Comparison of ENCODE assay signal across 10 cellular contexts in genomic region chr21:39082656-39083376, GRCh38.
DNase-seq lines count a peak whose midpoint lies in the region; ATAC-seq, FAIRE-seq and TF ChIP-seq lines count a peak whose summit lies in the region.
"Had no signal": no experiment of that assay in that cellular context is flagged by ENCODE, and none has a peak within 500 bp of the region (broad histone marks: within the 10 kb centered on the region; RNA-seq: fewer than 3 reads in every experiment).

No MANE protein-coding gene starts in this region.

- no peak overlapping the region for H3K23ac ChIP-seq in H1 (ENCODE audit: insufficient read length)

- H3K9me3 Mint-ChIP-seq in GM23338: no peaks in the 10 kb centered on the region
- no peaks in the 10 kb centered on the region for H3K9me3 Mint-ChIP-seq in T-cell
- H3K9me3 Mint-ChIP-seq in CD8-positive, alpha-beta T cell: no peaks in the 10 kb centered on the region

- H3K4me3 ChIP-seq in GM23338: no peak overlapping the region
- H3K4me3 ChIP-seq in H1 (ENCODE audit: extremely low read depth in 1 of 4, insufficient read depth in 2 of 4, low read depth in 3 of 4, low read length in 4 of 4): no peak overlapping the region
- peak overlapping the region in 1 of 4 donors; percentile 1 for H3K4me3 ChIP-seq in pancreas
- no peak overlapping the region for H3K4me3 ChIP-seq in GM23248
- H3K4me3 ChIP-seq in CD8-positive, alpha-beta T cell (ENCODE audit: low read depth, low read length): no peak overlapping the region

- H3K18ac ChIP-seq in H1 (ENCODE audit: extremely low read depth, low read length): no peak overlapping the region; the same call in 1 of the 2 replicates

- H2BK5ac ChIP-seq in H1 (ENCODE audit: low read depth, low read length): no peak overlapping the region; the same call in 1 of the 2 replicates

- 64% methylated on average over 16 of the region's 24 CpGs; no CpG with 5 or more reads in 1 of the 2 experiments for WGBS in H1 (ENCODE audit: extremely low coverage in 1 of 2, insufficient coverage in 1 of 2, insufficient read length in 1 of 2, insufficient replicate concordance in 2 of 2, low coverage in 1 of 2, low lambda C conversion rate in 2 of 2, missing lambda C conversion rate in 1 of 2), 2 experiments
- 22 to 24% methylated on average over 24 of the region's 24 CpGs for WGBS in pancreas, 2 donors
- WGBS in GM23248 (ENCODE audit: low coverage in 1 of 2, low lambda C conversion rate in 2 of 2, missing lambda C conversion rate in 2 of 2), 2 experiments: 24 to 34% methylated on average over 16 to 23 of the region's 24 CpGs

- no peak overlapping the region for H2BK120ac ChIP-seq in H1 (replicated peaks; ENCODE audit: low read depth, low read length)

- H4K20me1 ChIP-seq in GM23338 (replicated peaks; ENCODE audit: insufficient read depth) (no peaks in the 10 kb centered on the region), H1 (replicated peaks in 1 of 2; ENCODE audit: control insufficient read depth in 1 of 2, insufficient read depth in 2 of 2, low read length in 2 of 2) (no peaks in the 10 kb centered on the region), GM23248 (ENCODE audit: insufficient read depth) (no peaks in the 10 kb centered on the region)

- no peak overlapping the region for H2BK12ac ChIP-seq in H1 (ENCODE audit: low read depth, low read length)

- DNase-seq in GM23338 (ENCODE audit: low spot score): peak; percentile 55
- DNase-seq in NCI-H2107 treated with DMSO at 0.1 percent for 48 hours (lab: John Stamatoyannopoulos, UW; ENCODE audit: unreplicated experiment): peak; percentile 58
- DNase-seq in H1 (ENCODE audit: low read depth in 1 of 2, low spot score in 2 of 2): no peak
- DNase-seq in pancreas: peak in 4 of 6 donors; percentile 36 to 81 (median 44)
- no peak for DNase-seq in GM19238 (ENCODE audit: insufficient read length, low spot score)
- DNase-seq in GM23248: no peak
- no peak for DNase-seq in T-cell
- no peak for DNase-seq in CD8-positive, alpha-beta T cell

- H3K27me3 Mint-ChIP-seq in GM23338 (ENCODE audit: insufficient read depth, low read depth, poor library complexity): peaks cover 10% of the 10 kb centered on the region
- peaks cover 0 to 13% of the 10 kb centered on the region in 2 donors for H3K27me3 Mint-ChIP-seq in T-cell
- peaks cover 7% of the 10 kb centered on the region for H3K27me3 Mint-ChIP-seq in CD8-positive, alpha-beta T cell (ENCODE audit: low read depth)

- peak in 1 of 2 experiments; percentile 67; a peak in 1 of 3 replicates for TF ChIP-seq EP300 in H1 (IDR thresholded peaks at IDR 0.05; ENCODE audit: borderline replicate concordance in 1 of 2, low read depth in 2 of 2, low read length in 2 of 2)

- no peak overlapping the region for H3K4me2 ChIP-seq in GM23338
- H3K4me2 ChIP-seq in H1 (ENCODE audit: insufficient read depth in 1 of 2, low read depth in 2 of 2, low read length in 2 of 2): peak overlapping the region; percentile 2 to 18; a peak in 3 of 4 replicates
- no peak overlapping the region for H3K4me2 ChIP-seq in GM23248 (ENCODE audit: unreplicated experiment)

- no peak overlapping the region for H3K56ac ChIP-seq in H1 (replicated peaks; ENCODE audit: insufficient read length, low read depth, low read length)

- H4K5ac ChIP-seq in H1 (ENCODE audit: insufficient read length, low read depth, low read length): no peak overlapping the region

- H3K79me1 ChIP-seq in H1 (ENCODE audit: low read depth, low read length): no peaks in the 10 kb centered on the region

- H2AK5ac ChIP-seq in H1 (ENCODE audit: low read depth, low read length): no peak overlapping the region

- no peak overlapping the region for H4K91ac ChIP-seq in H1 (replicated peaks; ENCODE audit: insufficient read length, low read length)

- H3K9me3 ChIP-seq in H1 (ENCODE audit: insufficient read depth in 2 of 2, low read depth in 1 of 2, low read length in 1 of 2) (no peaks in the 10 kb centered on the region), pancreas (no peaks in the 10 kb centered on the region), GM23248 (ENCODE audit: low read depth) (no peaks in the 10 kb centered on the region)
- no peaks in the 10 kb centered on the region for H3K9me3 ChIP-seq in CD8-positive, alpha-beta T cell (ENCODE audit: low read length)

- CTCF ChIA-PET in H1 (lab: Charles Lee; ENCODE audit: partially characterized antibody) (interaction anchor here (0.9 to 2.5 kb wide), 8 partner anchors 9 to 73 kb away, joined by 3 to 9 read pairs (median 5); no protein-coding TSS in a partner anchor), T-cell (lab: Charles Lee) (no interaction called here)
- CTCF ChIA-PET in CD8-positive, alpha-beta T cell (lab: Charles Lee): no interaction called here

- H2AFZ ChIP-seq in GM23338 (peak overlapping the region; percentile 69; the same call in 1 of the 2 replicates), H1 (ENCODE audit: low read length) (no peak overlapping the region), GM23248 (no peak overlapping the region)

- TF ChIP-seq CTCF in GM23338 (conservative IDR thresholded peaks at IDR 0.05; ENCODE audit: low read depth in 2 of 2) (no peak), H1 (IDR thresholded peaks at IDR 0.05; ENCODE audit: control extremely low read depth in 1 of 3, insufficient read depth in 1 of 3, low read depth in 1 of 3, low read length in 3 of 3) (peak in 2 of 3 experiments; percentile 6 to 13; a peak in 2 of 4 replicates), pancreas (IDR thresholded peaks at IDR 0.05) (no peak)
- no peak for TF ChIP-seq CTCF in CD8-positive, alpha-beta T cell (IDR thresholded peaks at IDR 0.05)

- H2BK15ac ChIP-seq in H1 (ENCODE audit: low read length): no peak overlapping the region

- no peaks in the 10 kb centered on the region for H3K36me3 Mint-ChIP-seq in GM23338 (ENCODE audit: low read depth)
- no peaks in the 10 kb centered on the region for H3K36me3 Mint-ChIP-seq in T-cell
- H3K36me3 Mint-ChIP-seq in CD8-positive, alpha-beta T cell: no peaks in the 10 kb centered on the region

- H3K27ac ChIP-seq in GM23338 (ENCODE audit: low read depth): no peak overlapping the region
- H3K27ac ChIP-seq in H1 (ENCODE audit: low read depth, low read length): no peak overlapping the region; the same call in 1 of the 2 replicates
- H3K27ac ChIP-seq in pancreas: no peak overlapping the region
- no peak overlapping the region for H3K27ac ChIP-seq in GM23248
- no peak overlapping the region for H3K27ac ChIP-seq in CD8-positive, alpha-beta T cell (ENCODE audit: low read depth, low read length)

- H3K9me2 ChIP-seq in GM23338 (ENCODE audit: insufficient read depth) (no peaks in the 10 kb centered on the region), GM23248 (ENCODE audit: insufficient read depth) (no peaks in the 10 kb centered on the region)

- H3K27me3 ChIP-seq in GM23338 (ENCODE audit: insufficient read depth) (no peaks in the 10 kb centered on the region), H1 (replicated peaks in 1 of 4; ENCODE audit: control insufficient read depth in 3 of 4, extremely low read depth in 1 of 4, insufficient read depth in 3 of 4, low read length in 3 of 4) (no peaks in the 10 kb centered on the region; a peak in 2 of 7 replicates), pancreas (peaks cover 0 to 5% (median 0%) of the 10 kb centered on the region in 4 donors), GM23248 (replicated peaks; ENCODE audit: insufficient read depth) (peaks cover 19% of the 10 kb centered on the region; the same call in 1 of the 2 replicates)
- no peaks in the 10 kb centered on the region for H3K27me3 ChIP-seq in CD8-positive, alpha-beta T cell (ENCODE audit: insufficient read depth, low read length)

- TF ChIP-seq POLR2A in H1 (IDR thresholded peaks at IDR 0.05; ENCODE audit: control extremely low read depth in 1 of 2, low read depth in 2 of 2, low read length in 2 of 2): no peak

- H3F3A ChIP-seq in GM23338 (replicated peaks; ENCODE audit: low read depth) (no peaks in the 10 kb centered on the region), GM23248 (ENCODE audit: insufficient read depth) (no peaks in the 10 kb centered on the region)

- in situ Hi-C loops in GM23248 (cut with MboI): no loop called here

- no peak overlapping the region for H2BK20ac ChIP-seq in H1 (ENCODE audit: low read length)

- H3K4me3 Mint-ChIP-seq in GM23338 (no peak overlapping the region), T-cell (no peak overlapping the region)
- H3K4me3 Mint-ChIP-seq in CD8-positive, alpha-beta T cell: no peak overlapping the region

- no peak overlapping the region for H3K14ac ChIP-seq in H1 (ENCODE audit: insufficient read length)

- H3K9ac ChIP-seq in H1 (replicated peaks in 1 of 4; ENCODE audit: extremely low read depth in 1 of 4, low read depth in 3 of 4, low read length in 3 of 4) (no peak overlapping the region), GM23248 (no peak overlapping the region)

- H3K23me2 ChIP-seq in H1 (ENCODE audit: low read depth, low read length): no peaks in the 10 kb centered on the region

- H3K4me1 ChIP-seq in GM23338 (ENCODE audit: insufficient read depth) (peaks cover 4% of the 10 kb centered on the region; the same call in 1 of the 2 replicates), H1 (replicated peaks in 1 of 4; ENCODE audit: control insufficient read depth in 3 of 4, insufficient read depth in 4 of 4, low read length in 3 of 4) (peaks cover 0 to 6% (median 4%) of the 10 kb centered on the region in 4 experiments; a peak in 6 of 7 replicates), pancreas (peaks cover 0 to 5% (median 0%) of the 10 kb centered on the region in 3 donors), GM23248 (ENCODE audit: insufficient read depth) (no peaks in the 10 kb centered on the region)
- no peaks in the 10 kb centered on the region for H3K4me1 ChIP-seq in CD8-positive, alpha-beta T cell (ENCODE audit: insufficient read depth, low read length)

- TF ChIP-seq RAD21 in H1 (IDR thresholded peaks at IDR 0.05 in 1 of 2, conservative IDR thresholded peaks at IDR 0.05 in 1 of 2; ENCODE audit: low read depth in 2 of 2, low read length in 2 of 2): peak in 1 of 2 experiments; percentile 17; a peak in 2 of 4 replicates

- no peaks in the 10 kb centered on the region for H3K79me2 ChIP-seq in GM23338 (replicated peaks; ENCODE audit: insufficient read depth)
- no peaks in the 10 kb centered on the region for H3K79me2 ChIP-seq in H1 (ENCODE audit: control insufficient read depth in 1 of 2, insufficient read depth in 2 of 2, low read length in 2 of 2)
- H3K79me2 ChIP-seq in GM23248 (ENCODE audit: insufficient read depth): no peaks in the 10 kb centered on the region

- H3K27ac Mint-ChIP-seq in GM23338: no peak overlapping the region
- no peak overlapping the region for H3K27ac Mint-ChIP-seq in T-cell
- no peak overlapping the region for H3K27ac Mint-ChIP-seq in CD8-positive, alpha-beta T cell

- peak; percentile 81 for ATAC-seq in GM23338
- ATAC-seq in pancreas: peak; percentile 61 to 91 (median 68)
- ATAC-seq in T-cell (replicated peaks in 1 of 4): no peak
- ATAC-seq in CD8-positive, alpha-beta T cell: no peak

- FAIRE-seq in H1 (lab: Jason Lieb, UNC) (no peak), pancreas (lab: Jason Lieb, UNC) (no peak)
- FAIRE-seq: GM18507, islet of Langerhans had no signal

- H3K4ac ChIP-seq in H1 (replicated peaks; ENCODE audit: insufficient read length, low read depth, low read length): no peak overlapping the region

- intact Hi-C loops in pancreas (cut with DNase I): no loop called here
- intact Hi-C loops in CD8-positive, alpha-beta T cell (cut with DNase I, micrococcal nuclease): no loop called here

- POLR2A ChIA-PET in H1 (lab: Charles Lee; ENCODE audit: partially characterized antibody) (interaction anchor here (0.8 kb wide), 1 partner anchor 45 kb away, joined by 3 read pairs; no protein-coding TSS in a partner anchor), T-cell (lab: Charles Lee) (no interaction called here)
- POLR2A ChIA-PET in CD8-positive, alpha-beta T cell (lab: Charles Lee): no interaction called here

- H3K36me3 ChIP-seq in GM23338 (ENCODE audit: insufficient read depth): no peaks in the 10 kb centered on the region
- no peaks in the 10 kb centered on the region for H3K36me3 ChIP-seq in H1 (ENCODE audit: control insufficient read depth in 2 of 4, insufficient read depth in 4 of 4, low read length in 3 of 4)
- H3K36me3 ChIP-seq in pancreas: no peaks in the 10 kb centered on the region
- H3K36me3 ChIP-seq in GM23248 (ENCODE audit: low read depth): no peaks in the 10 kb centered on the region
- no peaks in the 10 kb centered on the region for H3K36me3 ChIP-seq in CD8-positive, alpha-beta T cell (ENCODE audit: insufficient read depth, low read length)

- H4K8ac ChIP-seq in H1 (ENCODE audit: extremely low read depth, insufficient read depth, low read length): no peak overlapping the region

- H3K4me1 Mint-ChIP-seq in GM23338 (peaks cover 13% of the 10 kb centered on the region), T-cell (no peaks in the 10 kb centered on the region)
- H3K4me1 Mint-ChIP-seq in CD8-positive, alpha-beta T cell (ENCODE audit: low read depth): no peaks in the 10 kb centered on the region

Comparison
In these comparisons a context has a peak if more than half of its experiments do, and no peak if none do; other contexts are left out.
1. ATAC-seq: peak in GM23338 (single experiment) and pancreas (4 of 4); none in T-cell (0 of 4) and CD8-positive, alpha-beta T cell (single experiment).
2. DNase-seq: peak in GM23338 (single experiment), NCI-H2107 treated with DMSO at 0.1 percent for 48 hours (single experiment) and pancreas (4 of 6); none in H1 (0 of 2), GM19238 (single experiment), GM23248 (single experiment), T-cell (0 of 34) and CD8-positive, alpha-beta T cell (0 of 7).
3. H3K4me2 ChIP-seq: peak in H1 (2 of 2); none in GM23338 (single experiment) and GM23248 (single experiment).
4. CTCF ChIP-seq: peak in H1 (2 of 3); none in GM23338 (0 of 2), pancreas (0 of 4) and CD8-positive, alpha-beta T cell (single experiment).